28 cellular contexts compared by ENCODE assay signal in genomic region chr1:69185378-69185777, GRCh38.
"Had no signal": no experiment of that assay in that cellular context is flagged by ENCODE, and none has a peak within 500 bp of the region (broad histone marks: within the 10 kb centered on the region; RNA-seq: fewer than 3 reads in every experiment).

No MANE protein-coding gene starts in this region.

- H3K4me1 ChIP-seq: ascending aorta had no signal

- H3K36me3 ChIP-seq: ascending aorta, cardiac muscle cell had no signal

- H3K27ac ChIP-seq: ascending aorta, cardiac muscle cell, VCaP had no signal

- FAIRE-seq: bronchial epithelial cell, TTC549 had no signal

- ATAC-seq: activated CD8-positive, alpha-beta T cell treated with anti-CD3 and anti-CD28 coated beads for 36 hours; activated naive CD8-positive, alpha-beta T cell treated with anti-CD3 and anti-CD28 coated beads, Interleukin-2, amount 50 U/mL, for 24 hours had no signal

- DNase-seq: activated B cell treated with CpG ODN at 0.5 μM for 24 hours; activated CD4-positive, alpha-beta memory T cell treated with anti-CD3 and anti-CD28 coated beads for 36 hours; activated CD4-positive, alpha-beta T cell treated with anti-CD3 and anti-CD28 coated beads for 4 hours; activated CD4-positive, alpha-beta T cell treated with anti-CD3 and anti-CD28 coated beads, Interleukin-2, amount 10 ng/mL, durations not matched to agents 24 days and 14 days; activated CD4-positive, alpha-beta T cell treated with anti-CD3 and anti-CD28 coated beads, Interleukin-2, amount 50 U/mL, for 1 hour; activated CD4-positive, alpha-beta T cell treated with anti-CD3 and anti-CD28 coated beads, Interleukin-2, amount 50 U/mL, for 4 hours; activated CD4-positive, CD25-positive, alpha-beta regulatory T cell treated with anti-CD3 and anti-CD28 coated beads, Interleukin-2, amount 50 U/mL, for 72 hours; activated CD8-positive, alpha-beta memory T cell treated with anti-CD3 and anti-CD28 coated beads, Interleukin-2, amount 50 U/mL, for 4 hours; activated CD8-positive, alpha-beta T cell treated with anti-CD3 and anti-CD28 coated beads for 36 hours; activated effector memory CD4-positive, alpha-beta T cell treated with Interleukin-2 at 50 U/mL for 16 hours; activated gamma-delta T cell; activated naive CD4-positive, alpha-beta T cell treated with anti-CD3 and anti-CD28 coated beads, Interleukin-2, amount 10 ng/mL, durations not matched to agents 7 days and 5 days; activated naive CD4-positive, alpha-beta T cell treated with Interleukin-2 at 50 U/mL for 16 hours; activated naive CD8-positive, alpha-beta T cell treated with anti-CD3 and anti-CD28 coated beads, Interleukin-2, amount 10 ng/mL, durations not matched to agents 7 days and 5 days; activated naive CD8-positive, alpha-beta T cell treated with anti-CD3 and anti-CD28 coated beads, Interleukin-2, amount 50 U/mL, for 24 hours; activated T-cell treated with anti-CD3 and anti-CD28 coated beads, Interleukin-2, amount 50 U/mL, for 24 hours; activated T-cell treated with anti-CD3 and anti-CD28 coated beads, Interleukin-2, amount 50 U/mL, for 48 hours; amygdala; anterior cingulate cortex; cerebellar nuclear complex; T-helper 1 cell; T-helper 2 cell; T-helper 9 cell had no signal

- H3K4me3 ChIP-seq: ascending aorta, cardiac muscle cell had no signal

- H3K9me3 ChIP-seq: ascending aorta had no signal

- H3K27me3 ChIP-seq: ascending aorta, cardiac muscle cell had no signal
